8 cellular contexts compared by ENCODE assay signal in the genomic region with DNA sequence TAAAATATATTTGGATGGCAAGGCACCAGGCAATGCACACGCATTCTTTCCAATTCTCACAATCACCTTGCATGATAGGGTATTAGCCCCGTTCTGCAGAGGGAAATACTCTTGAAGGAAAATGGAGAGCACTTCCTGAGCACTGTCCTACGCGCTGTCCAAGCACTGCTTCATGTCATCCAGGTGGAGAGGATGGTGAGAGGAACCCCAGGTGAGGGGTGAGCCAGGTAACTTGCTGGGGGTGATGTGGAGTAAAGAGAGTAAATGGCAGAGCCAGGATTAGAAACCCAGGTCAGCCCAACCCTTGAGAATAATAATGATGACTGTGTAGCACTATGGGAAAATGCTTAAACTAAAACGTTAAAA. TPM values are rescaled to one million over a fixed set of nuclear protein-coding genes. Genes with fewer than 3 reads are reported as not detected.
DNase-seq lines count a peak whose midpoint lies in the region; ATAC-seq and TF ChIP-seq lines count a peak whose summit lies in the region.

No MANE protein-coding gene starts in this region.

- no TSS peak for BruUV-seq in OCI-LY7 (replicated peaks; lab: Mats Ljungman, UMichigan)

- H3K9me2 ChIP-seq in DOHH2 (replicated peaks; ENCODE audit: control insufficient read depth, low read length) (no peaks in the 10 kb centered on the region), OCI-LY7 (ENCODE audit: insufficient read depth, low read length) (no peaks in the 10 kb centered on the region)

- peak overlapping the region; percentile 73 for H2AFZ ChIP-seq in OCI-LY7 (ENCODE audit: low read length)

- H3K4me3 ChIP-seq in DOHH2 (ENCODE audit: low read length): peak overlapping the region; percentile 83
- peak overlapping the region; percentile 94 for H3K4me3 ChIP-seq in OCI-LY7 (ENCODE audit: low read depth, low read length, poor library complexity, severe bottlenecking)
- H3K4me3 ChIP-seq in epithelial cell of proximal tubule (ENCODE audit: low read depth, low read length): peak overlapping the region; percentile 89
- peak overlapping the region; percentile 62 for H3K4me3 ChIP-seq in ovary

- no peak for TF ChIP-seq EP300 in ovary (IDR thresholded peaks at IDR 0.05)

- no peak for TF ChIP-seq POLR2A in ovary (IDR thresholded peaks at IDR 0.05)

- H3K36me3 ChIP-seq in DOHH2 (ENCODE audit: control insufficient read depth, low read length) (no peaks in the 10 kb centered on the region), OCI-LY7 (ENCODE audit: insufficient read depth, low read length) (no peaks in the 10 kb centered on the region), ovary (no peaks in the 10 kb centered on the region)

- peak overlapping the region; percentile 98 for H3K4me2 ChIP-seq in DOHH2 (ENCODE audit: low read length)
- H3K4me2 ChIP-seq in OCI-LY7 (ENCODE audit: low read length): peak overlapping the region; percentile 86

- ATAC-seq in HG02623 (IDR thresholded peaks at IDR 0.05; ENCODE audit: unreplicated experiment) (no peak), HG03565 (IDR thresholded peaks at IDR 0.05; ENCODE audit: unreplicated experiment) (no peak)

- TF ChIP-seq CTCF in DOHH2 (IDR thresholded peaks at IDR 0.05; ENCODE audit: low read depth, low read length, poor library complexity, severe bottlenecking) (no peak), OCI-LY7 (conservative IDR thresholded peaks at IDR 0.05; ENCODE audit: low read length) (no peak), epithelial cell of proximal tubule (conservative IDR thresholded peaks at IDR 0.05; ENCODE audit: low read depth, low read length) (no peak), ovary (IDR thresholded peaks at IDR 0.05) (no peak)

- H3K4me1 ChIP-seq in DOHH2 (ENCODE audit: control insufficient read depth, low read length) (peaks cover 18% of the 10 kb centered on the region), OCI-LY7 (ENCODE audit: insufficient read depth, low read length, poor library complexity, severe bottlenecking) (peaks cover 14% of the 10 kb centered on the region), ovary (ENCODE audit: insufficient read depth) (peaks cover 7% of the 10 kb centered on the region)

- H3F3A ChIP-seq in DOHH2 (ENCODE audit: control insufficient read depth, insufficient read depth): no peaks in the 10 kb centered on the region

- H3K79me2 ChIP-seq in DOHH2 (ENCODE audit: control insufficient read depth, low read length): peaks cover 41% of the 10 kb centered on the region
- H3K79me2 ChIP-seq in OCI-LY7 (ENCODE audit: insufficient read depth, low read depth, low read length): peaks cover 33% of the 10 kb centered on the region

- POLR2A ChIA-PET in OCI-LY7 (lab: Charles Lee): interaction anchor here (0.6 to 1.0 kb wide), 4 partner anchors 14 to 148 kb away, joined by 3 to 4 read pairs (median 4); no protein-coding TSS in a partner anchor

- CTCF ChIA-PET in OCI-LY7 (lab: Charles Lee; ENCODE audit: unreplicated experiment): interaction anchor here (0.6 kb wide), 1 partner anchor 287 kb away, joined by 3 read pairs; no protein-coding TSS in a partner anchor

- no peaks in the 10 kb centered on the region for H3K9me3 ChIP-seq in DOHH2 (ENCODE audit: control insufficient read depth, insufficient read depth, low read length)
- no peaks in the 10 kb centered on the region for H3K9me3 ChIP-seq in OCI-LY7 (ENCODE audit: low read length)
- H3K9me3 ChIP-seq in ovary: no peaks in the 10 kb centered on the region

- no peak overlapping the region for H3K27ac ChIP-seq in DOHH2 (ENCODE audit: low read depth, low read length)
- H3K27ac ChIP-seq in OCI-LY7 (ENCODE audit: low read depth, low read length, poor library complexity, severe bottlenecking): no peak overlapping the region
- H3K27ac ChIP-seq in ovary: no peak overlapping the region

- intact Hi-C loops in OCI-LY7 (cut with micrococcal nuclease; ENCODE audit: unreplicated experiment): no loop called here
- intact Hi-C loops in ovary (cut with DNase I): no loop called here

- 24 to 40% (median 30%) methylated on average over 5 of the region's 5 CpGs for WGBS in ovary, 3 donors

- no peak for DNase-seq in OCI-LY7 (ENCODE audit: low spot score)
- no peak for DNase-seq in epithelial cell of proximal tubule (ENCODE audit: low read depth)
- no peak for DNase-seq in ovary
- DNase-seq in stimulated activated CD4-positive, alpha-beta T cell treated with anti-CD3 and anti-CD28 coated beads, Interleukin-15, amount 100 ng/mL, for 24 hours: no peak
- DNase-seq in MV-4-11 (lab: John Stamatoyannopoulos, UW): no peak

- H3K27me3 ChIP-seq in DOHH2 (ENCODE audit: control insufficient read depth, low read length) (no peaks in the 10 kb centered on the region), ovary (no peaks in the 10 kb centered on the region)

- H4K20me1 ChIP-seq in DOHH2 (ENCODE audit: control insufficient read depth, insufficient read depth, low read depth, low read length) (peaks cover 6% of the 10 kb centered on the region; the same call in 1 of the 2 replicates), OCI-LY7 (ENCODE audit: insufficient read depth, low read length) (no peaks in the 10 kb centered on the region)

RNA-seq across cellular contexts. Expression of a gene that starts 0.7 kb away (rescaled TPM):
- total RNA-seq in OCI-LY7 (2014; rRNA removed; shearing (Covaris generic)): 25.4 and 29.6 TPM in 2 replicates
- total RNA-seq in OCI-LY7 (2022) (38.5 and 41.7 TPM in 2 replicates), epithelial cell of proximal tubule (47.5 and 63.0 TPM in 2 replicates), ovary (10 to 100 TPM; 25.5 to 60.0 (median 48.0) TPM)
- polyA plus RNA-seq in ovary: 10 to 100 TPM; 30.9 to 48.4 TPM
